Comparison of ENCODE assay signal across 1 cellular context in the genomic region with DNA sequence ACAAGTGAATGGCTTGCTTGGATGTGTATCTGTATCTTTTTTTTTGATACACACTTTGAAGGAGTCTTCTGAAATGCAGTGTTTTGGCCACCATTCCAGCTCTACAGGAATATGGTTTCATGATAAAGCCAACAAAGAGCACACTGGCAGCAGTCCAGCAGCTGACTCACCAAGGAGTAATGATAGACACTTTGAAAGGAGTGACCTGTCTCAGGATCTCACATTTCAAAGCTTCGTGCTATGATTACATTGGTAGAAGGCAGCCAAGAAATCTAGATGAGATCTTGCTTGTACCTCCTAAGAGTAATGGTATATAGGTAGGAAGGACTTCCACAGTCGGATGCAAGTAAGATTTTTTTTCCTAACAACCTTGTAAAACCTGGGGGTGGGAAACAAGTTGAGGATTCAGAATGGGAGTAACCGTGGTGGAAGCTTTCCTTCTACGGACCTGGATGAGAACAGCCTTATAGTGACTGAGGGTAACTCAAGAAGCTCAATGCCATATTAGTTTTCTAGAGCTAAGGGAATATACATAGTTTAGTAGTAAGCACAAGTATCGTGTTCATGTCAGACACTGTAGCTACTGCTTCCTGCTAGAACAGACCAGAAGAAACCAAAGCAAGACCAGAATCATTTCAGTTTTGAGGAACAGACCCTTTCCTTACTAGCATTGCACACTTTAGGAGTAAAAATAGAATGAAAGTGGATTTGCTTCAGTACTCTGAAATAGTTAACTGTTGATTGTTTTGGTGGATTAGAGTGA.
TF ChIP-seq lines count a peak whose summit lies in the region.

No MANE protein-coding gene starts in this region.

TF ChIP-seq in WTC11, 78 proteins besides CTCF, POLR2A, EP300 and RAD21 (continued from another document):
- TF ChIP-seq, protein P1, sequence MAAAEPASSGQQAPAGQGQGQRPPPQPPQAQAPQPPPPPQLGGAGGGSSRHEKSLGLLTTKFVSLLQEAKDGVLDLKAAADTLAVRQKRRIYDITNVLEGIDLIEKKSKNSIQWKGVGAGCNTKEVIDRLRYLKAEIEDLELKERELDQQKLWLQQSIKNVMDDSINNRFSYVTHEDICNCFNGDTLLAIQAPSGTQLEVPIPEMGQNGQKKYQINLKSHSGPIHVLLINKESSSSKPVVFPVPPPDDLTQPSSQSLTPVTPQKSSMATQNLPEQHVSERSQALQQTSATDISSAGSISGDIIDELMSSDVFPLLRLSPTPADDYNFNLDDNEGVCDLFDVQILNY (CRISPR knock-in tag; IDR thresholded peaks at IDR 0.05): no peak
- TF ChIP-seq FOXK1 (CRISPR knock-in tag; IDR thresholded peaks at IDR 0.05) (no peak), ZBTB21 (CRISPR knock-in tag; IDR thresholded peaks at IDR 0.05; ENCODE audit: borderline replicate concordance) (no peak), ZNF219 (CRISPR knock-in tag; IDR thresholded peaks at IDR 0.05; ENCODE audit: borderline replicate concordance) (no peak), SMAD3 (CRISPR knock-in tag; IDR thresholded peaks at IDR 0.05; ENCODE audit: borderline replicate concordance) (no peak), GABPB1 (CRISPR knock-in tag; IDR thresholded peaks at IDR 0.05) (no peak)
- TF ChIP-seq, protein P2, sequence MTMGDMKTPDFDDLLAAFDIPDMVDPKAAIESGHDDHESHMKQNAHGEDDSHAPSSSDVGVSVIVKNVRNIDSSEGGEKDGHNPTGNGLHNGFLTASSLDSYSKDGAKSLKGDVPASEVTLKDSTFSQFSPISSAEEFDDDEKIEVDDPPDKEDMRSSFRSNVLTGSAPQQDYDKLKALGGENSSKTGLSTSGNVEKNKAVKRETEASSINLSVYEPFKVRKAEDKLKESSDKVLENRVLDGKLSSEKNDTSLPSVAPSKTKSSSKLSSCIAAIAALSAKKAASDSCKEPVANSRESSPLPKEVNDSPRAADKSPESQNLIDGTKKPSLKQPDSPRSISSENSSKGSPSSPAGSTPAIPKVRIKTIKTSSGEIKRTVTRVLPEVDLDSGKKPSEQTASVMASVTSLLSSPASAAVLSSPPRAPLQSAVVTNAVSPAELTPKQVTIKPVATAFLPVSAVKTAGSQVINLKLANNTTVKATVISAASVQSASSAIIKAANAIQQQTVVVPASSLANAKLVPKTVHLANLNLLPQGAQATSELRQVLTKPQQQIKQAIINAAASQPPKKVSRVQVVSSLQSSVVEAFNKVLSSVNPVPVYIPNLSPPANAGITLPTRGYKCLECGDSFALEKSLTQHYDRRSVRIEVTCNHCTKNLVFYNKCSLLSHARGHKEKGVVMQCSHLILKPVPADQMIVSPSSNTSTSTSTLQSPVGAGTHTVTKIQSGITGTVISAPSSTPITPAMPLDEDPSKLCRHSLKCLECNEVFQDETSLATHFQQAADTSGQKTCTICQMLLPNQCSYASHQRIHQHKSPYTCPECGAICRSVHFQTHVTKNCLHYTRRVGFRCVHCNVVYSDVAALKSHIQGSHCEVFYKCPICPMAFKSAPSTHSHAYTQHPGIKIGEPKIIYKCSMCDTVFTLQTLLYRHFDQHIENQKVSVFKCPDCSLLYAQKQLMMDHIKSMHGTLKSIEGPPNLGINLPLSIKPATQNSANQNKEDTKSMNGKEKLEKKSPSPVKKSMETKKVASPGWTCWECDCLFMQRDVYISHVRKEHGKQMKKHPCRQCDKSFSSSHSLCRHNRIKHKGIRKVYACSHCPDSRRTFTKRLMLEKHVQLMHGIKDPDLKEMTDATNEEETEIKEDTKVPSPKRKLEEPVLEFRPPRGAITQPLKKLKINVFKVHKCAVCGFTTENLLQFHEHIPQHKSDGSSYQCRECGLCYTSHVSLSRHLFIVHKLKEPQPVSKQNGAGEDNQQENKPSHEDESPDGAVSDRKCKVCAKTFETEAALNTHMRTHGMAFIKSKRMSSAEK (CRISPR knock-in tag; IDR thresholded peaks at IDR 0.05; ENCODE audit: borderline replicate concordance): no peak
